Comparison of ENCODE assay signal across 25 cellular contexts in the genomic region with DNA sequence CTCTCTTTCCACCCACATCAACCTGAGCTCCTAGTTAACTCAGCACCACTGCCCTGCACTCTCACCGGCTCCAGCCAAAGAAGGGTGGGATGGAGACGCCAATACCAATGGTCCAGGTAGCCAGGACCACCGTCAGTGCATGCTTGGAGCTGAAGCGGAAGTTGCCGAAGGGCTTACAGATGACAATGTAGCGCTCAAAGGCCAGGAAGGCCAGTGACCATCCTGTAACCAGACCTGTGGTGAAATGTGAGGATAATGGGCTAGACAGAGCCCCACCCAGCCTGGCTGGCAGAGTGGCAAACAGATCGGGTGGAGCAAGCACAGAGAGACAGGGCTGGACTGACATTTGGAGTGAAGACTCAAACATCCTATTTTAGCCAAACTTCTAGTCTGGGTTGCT. TPM values are rescaled to one million over a fixed set of nuclear protein-coding genes. Genes with fewer than 3 reads are reported as not detected.
"Had no signal": no experiment of that assay in that cellular context is flagged by ENCODE, and none has a peak within 500 bp of the region (broad histone marks: within the 10 kb centered on the region; RNA-seq: fewer than 3 reads in every experiment).

No MANE protein-coding gene starts in this region.

- DNase-seq: activated CD4-positive, alpha-beta memory T cell treated with anti-CD3 and anti-CD28 coated beads for 36 hours; activated CD4-positive, alpha-beta T cell treated with anti-CD3 and anti-CD28 coated beads for 4 hours; activated gamma-delta T cell treated with Interleukin-2 at 50 U/mL for 16 hours; activated naive CD8-positive, alpha-beta T cell treated with anti-CD3 and anti-CD28 coated beads, Interleukin-2, amount 10 ng/mL, durations not matched to agents 7 days and 5 days; activated T-cell treated with anti-CD3 and anti-CD28 coated beads for 4 hours; brain microvascular endothelial cell; colonic mucosa; endodermal cell; foreskin melanocyte; hypothalamus; islet precursor cell; mammary epithelial cell; midbrain; right cardiac atrium; stimulated activated naive CD8-positive, alpha-beta T cell treated with anti-CD3 and anti-CD28 coated beads, Interleukin-15, amount 100 ng/mL, for 72 hours; transverse colon; uterus had no signal

- H3K4me3 ChIP-seq: colonic mucosa, prostate gland, skin epidermis, suprapubic skin, transverse colon, uterus had no signal

- H3K36me3 ChIP-seq: colonic mucosa, prostate gland, uterus had no signal

- ATAC-seq: stimulated activated naive CD8-positive, alpha-beta T cell treated with anti-CD3 and anti-CD28 coated beads, Interleukin-15, amount 100 ng/mL, for 72 hours; WTC11 had no signal

- H3K4me1 ChIP-seq: colonic mucosa, suprapubic skin, transverse colon, uterus had no signal

- H3K27ac ChIP-seq: brain microvascular endothelial cell, colonic mucosa, epithelial cell of prostate, prostate gland, skin epidermis, suprapubic skin, transverse colon, uterus had no signal

- H3K9me3 ChIP-seq: colonic mucosa, prostate gland, suprapubic skin, uterus had no signal

- H3K27me3 ChIP-seq: brain microvascular endothelial cell, colonic mucosa, suprapubic skin, transverse colon, uterus had no signal

RNA-seq across cellular contexts. Expression of gene OPN1SW, which starts 0.7 kb away (rescaled TPM):
- total RNA-seq: activated CD4-positive, alpha-beta memory T cell treated with anti-CD3 and anti-CD28 coated beads for 36 hours; activated naive CD8-positive, alpha-beta T cell treated with anti-CD3 and anti-CD28 coated beads, Interleukin-2, amount 10 ng/mL, durations not matched to agents 7 days and 5 days; activated T-helper 1 cell treated with anti-CD3 and anti-CD28 coated beads, Interleukin-12 subunit alpha, Interleukin-12 subunit beta, Interleukin-2, Interleukin-4 antibody, amounts not matched to agents 30 ng/mL and 10 ng/mL and 1 ng/mL, durations not matched to agents 14 hours and 24 hours and 36 hours; colonic mucosa; endodermal cell; mammary epithelial cell; neural crest cell; osteocyte; prostate gland; right cardiac atrium; suprapubic skin; transverse colon; uterus; WTC11 had no signal
- polyA plus RNA-seq: mammary epithelial cell, right cardiac atrium had no signal

RNA-seq across cellular contexts. Expression of gene FLNC, which starts 55.3 kb away (rescaled TPM):
- total RNA-seq: activated naive CD8-positive, alpha-beta T cell treated with anti-CD3 and anti-CD28 coated beads, Interleukin-2, amount 10 ng/mL, durations not matched to agents 7 days and 5 days had no signal
